In genomic region chr16:50806099-50807062, GRCh38 we compare ENCODE assay signal across 8 cellular contexts.
DNase-seq lines count a peak whose midpoint lies in the region; ATAC-seq and TF ChIP-seq lines count a peak whose summit lies in the region.

No MANE protein-coding gene starts in this region.

- peaks cover 19% of the 10 kb centered on the region for H3K4me1 Mint-ChIP-seq in activated naive CD8-positive, alpha-beta T cell treated with anti-CD3 and anti-CD28 coated beads for 36 hours

- H3K27me3 ChIP-seq in ovary (no peaks in the 10 kb centered on the region), thyroid gland (no peaks in the 10 kb centered on the region)

- intact Hi-C loops in Right ventricle myocardium inferior (cut with DNase I) (loop anchor here (2.0 to 10.0 kb wide), 3 partner anchors 140 to 782 kb away; partner anchors contain the start of gene CNEP1R1), ovary (cut with DNase I) (loop anchor here in 3 of 4 donors (10.0 kb wide), 3 partner anchors 132 to 432 kb away; no protein-coding TSS in a partner anchor), thyroid gland (cut with DNase I) (loop anchor here (10.0 kb wide), 1 partner anchor 132 kb away; no protein-coding TSS in a partner anchor)

- TF ChIP-seq EP300 in ovary (IDR thresholded peaks at IDR 0.05) = no peak

- 8 to 11% (median 9%) methylated on average over 26 of the region's 26 CpGs for WGBS in ovary, 3 donors
- 15 to 16% methylated on average over 25 to 26 of the region's 26 CpGs for WGBS in thyroid gland, 2 donors

- POLR2A ChIA-PET in GM10248 (lab: Yijun Ruan, JAX) = interaction anchor here (0.7 to 1.2 kb wide), 4 partner anchors 13 to 140 kb away, joined by 3 read pairs; partner anchors contain the start of gene CYLD

- CTCF ChIA-PET in GM10248 (lab: Yijun Ruan, JAX) = interaction anchor here (0.6 to 9.6 kb wide), 151 partner anchors 9 to 1212 kb away, joined by 3 to 232 read pairs (median 4); partner anchors contain the start of genes ADCY7, BRD7, CNEP1R1 and CYLD

- H3K9me3 Mint-ChIP-seq in activated naive CD8-positive, alpha-beta T cell treated with anti-CD3 and anti-CD28 coated beads for 36 hours = no peaks in the 10 kb centered on the region

- no peaks in the 10 kb centered on the region for H3K4me1 ChIP-seq in ovary (ENCODE audit: insufficient read depth)
- H3K4me1 ChIP-seq in thyroid gland = peaks cover 0 to 4% of the 10 kb centered on the region in 2 donors

- TF ChIP-seq CTCF in GM10248 (IDR thresholded peaks at IDR 0.05; ENCODE audit: control extremely low read depth, extremely low read depth, low read depth, missing control alignments) = peak; percentile 96
- peak; percentile 95 for TF ChIP-seq CTCF in NB4 (IDR thresholded peaks at IDR 0.05; ENCODE audit: low read depth, low read length)
- peak; percentile 62 to 86 (median 80) for TF ChIP-seq CTCF in ovary (IDR thresholded peaks at IDR 0.05)
- TF ChIP-seq CTCF in thyroid gland (IDR thresholded peaks at IDR 0.05) = peak; percentile 67 to 98 (median 92)

- H3K27me3 Mint-ChIP-seq in activated naive CD8-positive, alpha-beta T cell treated with anti-CD3 and anti-CD28 coated beads for 36 hours = no peaks in the 10 kb centered on the region

- ATAC-seq in HG02588 (IDR thresholded peaks at IDR 0.05; ENCODE audit: unreplicated experiment) (peak; percentile 79), SK-N-SH treated with all-trans-retinoic acid at 6 μM for 48 hours (peak; percentile 96), Right ventricle myocardium inferior (peak; percentile 93)

- no peak for TF ChIP-seq POLR2A in NB4 (IDR thresholded peaks at IDR 0.05; ENCODE audit: extremely low read depth, insufficient read length)
- TF ChIP-seq POLR2A in ovary (IDR thresholded peaks at IDR 0.05) = no peak
- no peak for TF ChIP-seq POLR2A in thyroid gland (IDR thresholded peaks at IDR 0.05)

- H3K9me3 ChIP-seq in ovary (no peaks in the 10 kb centered on the region), thyroid gland (no peaks in the 10 kb centered on the region)

- no peaks in the 10 kb centered on the region for H3K36me3 ChIP-seq in ovary
- H3K36me3 ChIP-seq in thyroid gland = no peaks in the 10 kb centered on the region

- DNase-seq in GM10248 (ENCODE audit: extremely low spot score) = peak; percentile 85
- peak; percentile 90 for DNase-seq in NB4 (ENCODE audit: low read depth)
- DNase-seq in activated naive CD8-positive, alpha-beta T cell treated with anti-CD3 and anti-CD28 coated beads for 36 hours = peak; percentile 74
- peak; percentile 87 for DNase-seq in Right ventricle myocardium inferior (ENCODE audit: missing footprints)
- DNase-seq in ovary = peak; percentile 75 to 85 (median 82)
- peak; percentile 87 for DNase-seq in thyroid gland

- no peaks in the 10 kb centered on the region for H3K36me3 Mint-ChIP-seq in activated naive CD8-positive, alpha-beta T cell treated with anti-CD3 and anti-CD28 coated beads for 36 hours

- peak overlapping the region; percentile 68 for H3K27ac Mint-ChIP-seq in activated naive CD8-positive, alpha-beta T cell treated with anti-CD3 and anti-CD28 coated beads for 36 hours

- H3K4me3 Mint-ChIP-seq in activated naive CD8-positive, alpha-beta T cell treated with anti-CD3 and anti-CD28 coated beads for 36 hours = peak overlapping the region; percentile 68

- H3K27ac ChIP-seq in ovary = peak overlapping the region in 1 of 2 donors; percentile 48
- H3K27ac ChIP-seq in thyroid gland = peak overlapping the region in 2 of 3 donors; percentile 35 to 59

- H3K4me3 ChIP-seq in NB4 (ENCODE audit: low read depth, low read length) = peak overlapping the region; percentile 42
- peak overlapping the region; percentile 28 for H3K4me3 ChIP-seq in ovary
- H3K4me3 ChIP-seq in thyroid gland (replicated peaks in 1 of 3) = no peak overlapping the region

TF ChIP-seq in SK-N-SH treated with all-trans-retinoic acid at 6 μM for 48 hours, 23 proteins besides CTCF, POLR2A, EP300 and RAD21:
- TF ChIP-seq ZFP3 (CRISPR knock-in tag; IDR thresholded peaks at IDR 0.05) (no peak), POU6F1 (CRISPR knock-in tag; IDR thresholded peaks at IDR 0.05; ENCODE audit: borderline replicate concordance, low read depth) (no peak), SNAI2 (CRISPR knock-in tag; IDR thresholded peaks at IDR 0.05) (no peak), ZNF8 (CRISPR knock-in tag; IDR thresholded peaks at IDR 0.05) (no peak), CSDC2 (CRISPR knock-in tag; IDR thresholded peaks at IDR 0.05) (no peak), PPARA (CRISPR knock-in tag; IDR thresholded peaks at IDR 0.05; ENCODE audit: borderline replicate concordance) (no peak), GLIS3 (CRISPR knock-in tag; IDR thresholded peaks at IDR 0.05) (no peak), ARNTL (CRISPR knock-in tag; IDR thresholded peaks at IDR 0.05; ENCODE audit: borderline replicate concordance, low read depth) (no peak), TCF4 (CRISPR knock-in tag; IDR thresholded peaks at IDR 0.05; ENCODE audit: borderline replicate concordance) (no peak), ZNF565 (CRISPR knock-in tag; conservative IDR thresholded peaks at IDR 0.05; ENCODE audit: low read depth) (no peak), ISL1 (CRISPR knock-in tag; IDR thresholded peaks at IDR 0.05) (no peak), RARB (CRISPR knock-in tag; IDR thresholded peaks at IDR 0.05) (no peak)
- TF ChIP-seq, protein P1, sequence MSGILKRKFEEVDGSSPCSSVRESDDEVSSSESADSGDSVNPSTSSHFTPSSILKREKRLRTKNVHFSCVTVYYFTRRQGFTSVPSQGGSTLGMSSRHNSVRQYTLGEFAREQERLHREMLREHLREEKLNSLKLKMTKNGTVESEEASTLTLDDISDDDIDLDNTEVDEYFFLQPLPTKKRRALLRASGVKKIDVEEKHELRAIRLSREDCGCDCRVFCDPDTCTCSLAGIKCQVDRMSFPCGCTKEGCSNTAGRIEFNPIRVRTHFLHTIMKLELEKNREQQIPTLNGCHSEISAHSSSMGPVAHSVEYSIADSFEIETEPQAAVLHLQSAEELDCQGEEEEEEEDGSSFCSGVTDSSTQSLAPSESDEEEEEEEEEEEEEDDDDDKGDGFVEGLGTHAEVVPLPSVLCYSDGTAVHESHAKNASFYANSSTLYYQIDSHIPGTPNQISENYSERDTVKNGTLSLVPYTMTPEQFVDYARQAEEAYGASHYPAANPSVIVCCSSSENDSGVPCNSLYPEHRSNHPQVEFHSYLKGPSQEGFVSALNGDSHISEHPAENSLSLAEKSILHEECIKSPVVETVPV (CRISPR knock-in tag; IDR thresholded peaks at IDR 0.05) = no peak

Comparison
In these comparisons a context has a peak if more than half of its experiments do, and no peak if none do; other contexts are left out.
1. H3K4me3 ChIP-seq: peak in NB4 (single experiment) and ovary (single experiment); none in thyroid gland (0 of 3).
2. Peak in every context shown above with its lines, with median percentiles within 50 percentile points of each other: DNase-seq, CTCF ChIP-seq and ATAC-seq.